Comparison of ENCODE assay signal across 29 cellular contexts in genomic region chr4:8849266-8850073, GRCh38. TPM values are rescaled to one million over a fixed set of nuclear protein-coding genes. Genes with fewer than 3 reads are reported as not detected.
DNase-seq lines count a peak whose midpoint lies in the region; ATAC-seq, FAIRE-seq and TF ChIP-seq lines count a peak whose summit lies in the region.
"Had no signal": no experiment of that assay in that cellular context is flagged by ENCODE, and none has a peak within 500 bp of the region (broad histone marks: within the 10 kb centered on the region; RNA-seq: fewer than 3 reads in every experiment).

No MANE protein-coding gene starts in this region.

- no peak overlapping the region for H2BK5ac ChIP-seq in neuronal stem cell (ENCODE audit: low read length)

- no peak overlapping the region for H2AFZ ChIP-seq in HepG2 (ENCODE audit: low read length)
- H2AFZ ChIP-seq in neuronal stem cell (ENCODE audit: low read length), result no peak overlapping the region

- no peaks in the 10 kb centered on the region for H3K9me3 ChIP-seq in right lobe of liver
- no peaks in the 10 kb centered on the region for H3K9me3 ChIP-seq in HepG2 (ENCODE audit: low read length)
- no peaks in the 10 kb centered on the region for H3K9me3 ChIP-seq in ascending aorta
- H3K9me3 ChIP-seq in neuronal stem cell (replicated peaks in 1 of 2; ENCODE audit: control insufficient read depth in 2 of 2, insufficient read depth in 1 of 2, low read depth in 1 of 2, low read length in 2 of 2), result no peaks in the 10 kb centered on the region
- H3K9me3 ChIP-seq: adrenal gland, pancreas, thoracic aorta had no signal

- H3K4me1 ChIP-seq in right lobe of liver, result no peaks in the 10 kb centered on the region
- H3K4me1 ChIP-seq in HepG2 (ENCODE audit: insufficient read depth, low read length), result no peaks in the 10 kb centered on the region
- no peaks in the 10 kb centered on the region for H3K4me1 ChIP-seq in ascending aorta
- H3K4me1 ChIP-seq in neuronal stem cell (ENCODE audit: control insufficient read depth in 2 of 2, insufficient read depth in 1 of 2, low read depth in 1 of 2, low read length in 2 of 2), result peaks cover 0 to 1% of the 10 kb centered on the region in 2 donors
- H3K4me1 ChIP-seq: adrenal gland, breast epithelium, pancreas had no signal

- H3K27ac ChIP-seq in right lobe of liver (no peak overlapping the region), HepG2 (ENCODE audit: extremely low read length, insufficient read depth, low read length) (no peak overlapping the region), ascending aorta (no peak overlapping the region), neuronal stem cell (replicated peaks; ENCODE audit: low read length) (no peak overlapping the region)
- H3K27ac ChIP-seq: adrenal gland, breast epithelium, coronary artery, pancreas, thoracic aorta had no signal

- intact Hi-C loops in right lobe of liver (cut with DNase I), result no loop called here
- intact Hi-C loops in HepG2 (cut with micrococcal nuclease; ENCODE audit: unreplicated experiment), result no loop called here
- intact Hi-C loops in ascending aorta (cut with DNase I), result no loop called here

- peak overlapping the region; percentile 27 for H2BK120ac ChIP-seq in neuronal stem cell (ENCODE audit: low read depth, low read length)

- H3K4me2 ChIP-seq in HepG2 (ENCODE audit: low read depth, low read length), result no peak overlapping the region
- no peak overlapping the region for H3K4me2 ChIP-seq in neuronal stem cell (ENCODE audit: insufficient read depth, low read length, poor library complexity, severe bottlenecking)

- no peak overlapping the region for H4K91ac ChIP-seq in neuronal stem cell (ENCODE audit: low read depth, low read length, poor library complexity)

- peak overlapping the region; percentile 28 for H3K23ac ChIP-seq in neuronal stem cell (ENCODE audit: low read depth, low read length, poor library complexity)

- H4K8ac ChIP-seq in neuronal stem cell (ENCODE audit: low read depth, low read length), result no peak overlapping the region

- H3K79me1 ChIP-seq in neuronal stem cell (ENCODE audit: low read depth, low read length), result no peaks in the 10 kb centered on the region

- no peak overlapping the region for H3K9ac ChIP-seq in HepG2 (ENCODE audit: insufficient read depth, low read depth, low read length)
- no peak overlapping the region for H3K9ac ChIP-seq in neuronal stem cell (ENCODE audit: low read depth, low read length, poor library complexity)

- H2AK5ac ChIP-seq in neuronal stem cell (ENCODE audit: low read depth, low read length), result peak overlapping the region; percentile 70

- H3K79me2 ChIP-seq in HepG2 (ENCODE audit: insufficient read depth, low read length), result no peaks in the 10 kb centered on the region

- H3K36me3 ChIP-seq in right lobe of liver (no peaks in the 10 kb centered on the region), HepG2 (replicated peaks in 1 of 2; ENCODE audit: control insufficient read depth in 1 of 2, insufficient read depth in 2 of 2, low read length in 2 of 2) (no peaks in the 10 kb centered on the region), ascending aorta (no peaks in the 10 kb centered on the region), neuronal stem cell (replicated peaks in 1 of 2; ENCODE audit: control insufficient read depth in 2 of 2, insufficient read depth in 2 of 2, low read length in 2 of 2) (no peaks in the 10 kb centered on the region)
- H3K36me3 ChIP-seq: adrenal gland, breast epithelium, pancreas, thoracic aorta had no signal

- in situ Hi-C loops in HepG2 (cut with HindIII; ENCODE audit: extremely low pct_ligation_motif_present, low pct_unique_long_range_greater_than_20kb), result no loop called here

- no peak overlapping the region for H3K27ac Mint-ChIP-seq in stimulated activated effector memory CD8-positive, alpha-beta T cell treated with anti-CD3 and anti-CD28 coated beads, Interleukin-12 subunit alpha, Interleukin-12 subunit beta, amount 100 ng/mL, for 72 hours
- H3K27ac Mint-ChIP-seq: activated CD8-positive, alpha-beta T cell treated with anti-CD3 and anti-CD28 coated beads, Interleukin-2, amount 10 ng/mL, durations not matched to agents 7 days and 5 days; CD4-positive, alpha-beta memory T cell; naive B cell; stimulated activated naive B cell treated with anti-CD40 and anti-IgM and Interleukin-4, amounts not matched to agents 10 μg/mL and 1 μg/mL and 100 μg/mL, for 72 hours had no signal

- H2BK15ac ChIP-seq in neuronal stem cell (ENCODE audit: low read length), result peak overlapping the region; percentile 34

- BruUV-seq in HepG2 (replicated peaks; lab: Mats Ljungman, UMichigan), result no TSS peak

- no peak overlapping the region for H3K4ac ChIP-seq in neuronal stem cell (ENCODE audit: low read length)

- ATAC-seq in right lobe of liver, result no peak
- no peak for ATAC-seq in HepG2
- no peak for ATAC-seq in GM18861 (IDR thresholded peaks at IDR 0.05; ENCODE audit: unreplicated experiment)
- no peak for ATAC-seq in stimulated activated effector memory CD8-positive, alpha-beta T cell treated with anti-CD3 and anti-CD28 coated beads, Interleukin-12 subunit alpha, Interleukin-12 subunit beta, amount 100 ng/mL, for 72 hours
- ATAC-seq: activated CD8-positive, alpha-beta T cell treated with anti-CD3 and anti-CD28 coated beads, Interleukin-2, amount 10 ng/mL, durations not matched to agents 7 days and 5 days; pancreas; stimulated activated naive B cell treated with anti-CD40 and anti-IgM and Interleukin-4, amounts not matched to agents 10 μg/mL and 1 μg/mL and 100 μg/mL, for 72 hours had no signal

- DNase-seq in right lobe of liver, result peak in 2 of 3 donors; percentile 4 to 37
- DNase-seq in HepG2 (ENCODE audit: low spot score), result no peak
- DNase-seq in ascending aorta (ENCODE audit: low spot score in 2 of 2), result peak; percentile 6 to 37
- DNase-seq in neuronal stem cell (ENCODE audit: low spot score), result no peak
- no peak for DNase-seq in stimulated activated naive CD4-positive, alpha-beta T cell (lab: John Stamatoyannopoulos, UW)
- no peak for DNase-seq in stimulated activated effector memory CD8-positive, alpha-beta T cell treated with anti-CD3 and anti-CD28 coated beads, Interleukin-12 subunit alpha, Interleukin-12 subunit beta, amount 100 ng/mL, for 72 hours (ENCODE audit: low spot score in 2 of 2)
- DNase-seq: activated CD4-positive, alpha-beta T cell treated with anti-CD3 and anti-CD28 coated beads for 1 hour; activated CD8-positive, alpha-beta T cell treated with anti-CD3 and anti-CD28 coated beads, Interleukin-2, amount 10 ng/mL, durations not matched to agents 7 days and 5 days; adrenal gland; CD4-positive, alpha-beta memory T cell; GF-D8; KBM-7; kidney glomerular epithelial cell; mesendoderm; MM.1S; naive B cell; NCI-H1436; NCI-H510A treated with DMSO at 0.1 percent for 48 hours; stimulated activated CD4-positive, alpha-beta T cell treated with anti-CD3 and anti-CD28 coated beads, Interleukin-1b, Interleukin-23, amount 100 ng/mL, for 48 hours; stimulated activated naive B cell treated with anti-CD40 and anti-IgM and Interleukin-4, amounts not matched to agents 10 μg/mL and 1 μg/mL and 100 μg/mL, for 72 hours had no signal

- no peak for TF ChIP-seq RAD21 in HepG2 (CRISPR knock-in tag; IDR thresholded peaks at IDR 0.05)

- no peaks in the 10 kb centered on the region for H3K36me3 Mint-ChIP-seq in stimulated activated effector memory CD8-positive, alpha-beta T cell treated with anti-CD3 and anti-CD28 coated beads, Interleukin-12 subunit alpha, Interleukin-12 subunit beta, amount 100 ng/mL, for 72 hours
- H3K36me3 Mint-ChIP-seq: CD4-positive, alpha-beta memory T cell; naive B cell had no signal

- no peaks in the 10 kb centered on the region for H3K4me1 Mint-ChIP-seq in stimulated activated effector memory CD8-positive, alpha-beta T cell treated with anti-CD3 and anti-CD28 coated beads, Interleukin-12 subunit alpha, Interleukin-12 subunit beta, amount 100 ng/mL, for 72 hours
- H3K4me1 Mint-ChIP-seq: CD4-positive, alpha-beta memory T cell; naive B cell; stimulated activated naive B cell treated with anti-CD40 and anti-IgM and Interleukin-4, amounts not matched to agents 10 μg/mL and 1 μg/mL and 100 μg/mL, for 72 hours had no signal

- TF ChIP-seq POLR2A in right lobe of liver (IDR thresholded peaks at IDR 0.05) (no peak), HepG2 (IDR thresholded peaks at IDR 0.05; ENCODE audit: insufficient read depth in 1 of 2, low read depth in 2 of 2, low read length in 2 of 2) (no peak)

- no peaks in the 10 kb centered on the region for H4K20me1 ChIP-seq in HepG2 (ENCODE audit: insufficient read depth, low read length)

- no peak for TF ChIP-seq EP300 in HepG2 (IDR thresholded peaks at IDR 0.05; ENCODE audit: low read depth in 2 of 2, low read length in 2 of 2)
- TF ChIP-seq EP300 in HepG2 (CRISPR knock-in tag; IDR thresholded peaks at IDR 0.05; ENCODE audit: borderline replicate concordance), result no peak

- 39% methylated on average over 3 of the region's 18 CpGs for WGBS in right lobe of liver (ENCODE audit: insufficient coverage, low coverage, low lambda C conversion rate, missing lambda C conversion rate)
- 20% methylated on average over 8 of the region's 18 CpGs for WGBS in HepG2 (ENCODE audit: low lambda C conversion rate)
- WGBS in neuronal stem cell (ENCODE audit: extremely low coverage in 2 of 2, insufficient read length in 2 of 2, insufficient replicate concordance in 1 of 2), 2 donors, result no CpG with 5 or more reads among the region's 18 CpGs

- peak overlapping the region; percentile 44 for H3K18ac ChIP-seq in neuronal stem cell (ENCODE audit: low read length)

- no peak overlapping the region for H3K4me3 Mint-ChIP-seq in stimulated activated effector memory CD8-positive, alpha-beta T cell treated with anti-CD3 and anti-CD28 coated beads, Interleukin-12 subunit alpha, Interleukin-12 subunit beta, amount 100 ng/mL, for 72 hours
- H3K4me3 Mint-ChIP-seq: activated CD8-positive, alpha-beta T cell treated with anti-CD3 and anti-CD28 coated beads, Interleukin-2, amount 10 ng/mL, durations not matched to agents 7 days and 5 days; stimulated activated naive B cell treated with anti-CD40 and anti-IgM and Interleukin-4, amounts not matched to agents 10 μg/mL and 1 μg/mL and 100 μg/mL, for 72 hours had no signal

- TF ChIP-seq CTCF in right lobe of liver (IDR thresholded peaks at IDR 0.05), result no peak
- TF ChIP-seq CTCF in HepG2 (CRISPR knock-in tag; IDR thresholded peaks at IDR 0.05), result no peak
- TF ChIP-seq CTCF in ascending aorta (IDR thresholded peaks at IDR 0.05), result no peak

- FAIRE-seq in HepG2 (lab: Jason Lieb, UNC), result no peak
- FAIRE-seq: pancreas had no signal

- H3K9me3 Mint-ChIP-seq in stimulated activated effector memory CD8-positive, alpha-beta T cell treated with anti-CD3 and anti-CD28 coated beads, Interleukin-12 subunit alpha, Interleukin-12 subunit beta, amount 100 ng/mL, for 72 hours, result no peaks in the 10 kb centered on the region

- H2BK12ac ChIP-seq in neuronal stem cell (ENCODE audit: low read length), result no peak overlapping the region

- POLR2A ChIA-PET in HepG2 (lab: Yijun Ruan, JAX), result no interaction called here

- peaks cover 0 to 10% of the 10 kb centered on the region in 2 donors for H3K27me3 ChIP-seq in right lobe of liver
- H3K27me3 ChIP-seq in HepG2 (ENCODE audit: control insufficient read depth in 1 of 2, insufficient read depth in 2 of 2, low read length in 2 of 2), result peaks cover 6 to 54% of the 10 kb centered on the region in 2 experiments; a peak in 4 of 5 replicates
- H3K27me3 ChIP-seq in ascending aorta, result no peaks in the 10 kb centered on the region
- peaks cover 2 to 23% (median 7%) of the 10 kb centered on the region in 3 experiments for H3K27me3 ChIP-seq in neuronal stem cell (ENCODE audit: control insufficient read depth in 3 of 3, insufficient read depth in 3 of 3, low read depth in 1 of 3, low read length in 3 of 3)

- H3K4me3 ChIP-seq in right lobe of liver (no peak overlapping the region), HepG2 (replicated peaks in 1 of 3; ENCODE audit: insufficient read depth in 1 of 3, low read depth in 2 of 3, low read length in 3 of 3) (no peak overlapping the region), ascending aorta (no peak overlapping the region), neuronal stem cell (ENCODE audit: low read length in 2 of 2) (no peak overlapping the region)
- H3K4me3 ChIP-seq: adrenal gland, breast epithelium, coronary artery, pancreas, thoracic aorta had no signal

- peak overlapping the region; percentile 73 for H3K14ac ChIP-seq in neuronal stem cell (ENCODE audit: low read length)

- CTCF ChIA-PET in HepG2 (lab: Yijun Ruan, JAX; ENCODE audit: low intra/inter-chr PET ratio, low total read pairs), result no interaction called here

RNA-seq across cellular contexts. Expression of gene HMX1, which starts 22.2 kb away (rescaled TPM):
- total RNA-seq in right lobe of liver (not detected), HepG2 (2016; rRNA removed; fragmentation: Illumina TruSeq; extraction: Trizol) (not detected in 2 replicates), ascending aorta (not detected)
- total RNA-seq in HepG2 (2016; cell fraction: cytosol; rRNA removed; fragmentation: Illumina TruSeq; extraction: Trizol; ENCODE audit: low read depth), result not detected in 2 replicates
- total RNA-seq in HepG2 (2016; cell fraction: insoluble cytoplasmic fraction; rRNA removed; fragmentation: Illumina TruSeq; extraction: Trizol), result not detected in 2 replicates
- not detected in 2 replicates for total RNA-seq in HepG2 (2016; cell fraction: membrane; rRNA removed; fragmentation: Illumina TruSeq; extraction: Trizol)
- not detected in 2 replicates for total RNA-seq in HepG2 (2016; cell fraction: nucleus; rRNA removed; fragmentation: Illumina TruSeq; extraction: Trizol)
- polyA plus RNA-seq in HepG2 (2011; rRNA removed), result not detected in 2 replicates
- not detected in 2 replicates for polyA plus RNA-seq in HepG2 (2011; cell fraction: cytosol; rRNA removed)
- polyA plus RNA-seq in HepG2 (2011; cell fraction: nucleus; rRNA removed), result not detected in 2 replicates
- not detected in 2 replicates for polyA plus RNA-seq in HepG2 (2012)
- not detected in 2 replicates for polyA plus RNA-seq in HepG2 (2016; cell fraction: cytosol; fragmentation: Illumina TruSeq; extraction: Trizol; ENCODE audit: low read depth)
- polyA plus RNA-seq in HepG2 (2016; cell fraction: insoluble cytoplasmic fraction; fragmentation: Illumina TruSeq; extraction: Trizol; ENCODE audit: low read depth), result not detected in 2 replicates
- polyA plus RNA-seq in HepG2 (2016; cell fraction: membrane; fragmentation: Illumina TruSeq; extraction: Trizol; ENCODE audit: low read depth), result not detected in 2 replicates
- not detected in 2 replicates for polyA plus RNA-seq in HepG2 (2016; cell fraction: nucleus; fragmentation: Illumina TruSeq; extraction: Trizol; ENCODE audit: insufficient read depth, low read depth)
- not detected in 2 replicates for polyA minus RNA-seq in HepG2 (2011; rRNA and poly(A)+ RNA removed; ENCODE audit: low replicate concordance)
- not detected in 2 replicates for polyA minus RNA-seq in HepG2 (2011; cell fraction: cytosol; rRNA and poly(A)+ RNA removed)
- not detected in 2 replicates for polyA minus RNA-seq in HepG2 (2011; cell fraction: nucleus; rRNA and poly(A)+ RNA removed)
- 0.04 TPM for polyA plus RNA-seq in neuronal stem cell (2013, experiment 1 of 2)
- polyA plus RNA-seq in neuronal stem cell (2013, experiment 2 of 2), result 0.07 TPM
- total RNA-seq: activated CD8-positive, alpha-beta T cell treated with anti-CD3 and anti-CD28 coated beads, Interleukin-2, amount 10 ng/mL, durations not matched to agents 7 days and 5 days; adrenal gland; breast epithelium; CD4-positive, alpha-beta memory T cell; fibroblast of lung; glomerular endothelial cell; HT-29; pancreas; RPMI7951 had no signal
- polyA plus RNA-seq: adrenal gland; CD4-positive, alpha-beta memory T cell; fibroblast of lung; pancreas had no signal

Comparison
In these comparisons a context has a peak if more than half of its experiments do, and no peak if none do; other contexts are left out.
1. DNase-seq: peak in right lobe of liver (2 of 3) and ascending aorta (2 of 2); none in HepG2 (single experiment), neuronal stem cell (single experiment), stimulated activated naive CD4-positive, alpha-beta T cell (0 of 6) and stimulated activated effector memory CD8-positive, alpha-beta T cell treated with anti-CD3 and anti-CD28 coated beads, Interleukin-12 subunit alpha, Interleukin-12 subunit beta, amount 100 ng/mL, for 72 hours (0 of 2).